Comparison of ENCODE assay signal across 37 cellular contexts in the genomic region with DNA sequence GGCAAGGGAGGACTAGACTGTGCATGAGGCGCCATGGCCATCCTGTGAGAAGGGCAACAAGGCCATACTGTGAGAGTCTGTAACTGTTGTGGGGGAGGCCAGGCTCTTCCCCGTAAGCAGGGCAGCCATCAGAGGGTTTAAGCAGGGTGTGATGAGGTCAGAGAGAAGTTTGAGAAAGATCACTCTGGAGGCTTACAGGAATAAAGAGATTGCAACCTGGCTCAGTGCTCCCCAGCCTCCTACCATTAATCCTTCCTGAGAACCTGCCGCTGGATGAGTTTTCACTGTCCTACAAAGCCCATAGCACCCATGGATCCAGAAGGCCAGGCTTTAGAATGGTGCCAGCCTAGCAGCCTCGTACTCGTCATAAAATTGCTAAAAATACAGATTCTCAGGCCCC.
"Had no signal": no experiment of that assay in that cellular context is flagged by ENCODE, and none has a peak within 500 bp of the region (broad histone marks: within the 10 kb centered on the region; RNA-seq: fewer than 3 reads in every experiment).

No MANE protein-coding gene starts in this region.

- FAIRE-seq: astrocyte, TTC549 had no signal

- DNase-seq: activated CD4-positive, alpha-beta memory T cell treated with anti-CD3 and anti-CD28 coated beads for 36 hours; activated CD4-positive, alpha-beta T cell treated with anti-CD3 and anti-CD28 coated beads for 4 hours; activated CD4-positive, alpha-beta T cell treated with anti-CD3 and anti-CD28 coated beads, Interleukin-2, amount 10 ng/mL, durations not matched to agents 24 days and 14 days; activated CD4-positive, alpha-beta T cell treated with anti-CD3 and anti-CD28 coated beads, Interleukin-2, amount 50 U/mL, for 1 hour; activated CD4-positive, alpha-beta T cell treated with anti-CD3 and anti-CD28 coated beads, Interleukin-2, amount 50 U/mL, for 4 hours; activated CD4-positive, CD25-positive, alpha-beta regulatory T cell; activated CD8-positive, alpha-beta memory T cell treated with anti-CD3 and anti-CD28 coated beads, Interleukin-2, amount 50 U/mL, for 4 hours; activated CD8-positive, alpha-beta T cell treated with anti-CD3 and anti-CD28 coated beads for 36 hours; activated effector memory CD4-positive, alpha-beta T cell treated with anti-CD3 and anti-CD28 coated beads, Interleukin-2, amount 50 U/mL, for 16 hours; activated gamma-delta T cell treated with Interleukin-2 at 50 U/mL for 16 hours; activated naive CD4-positive, alpha-beta T cell; activated naive CD4-positive, alpha-beta T cell treated with anti-CD3 and anti-CD28 coated beads for 36 hours; activated naive CD4-positive, alpha-beta T cell treated with anti-CD3 and anti-CD28 coated beads, Interleukin-2, amount 50 U/mL, for 16 hours; activated naive CD8-positive, alpha-beta T cell treated with anti-CD3 and anti-CD28 coated beads for 36 hours; activated T-cell treated with anti-CD3 and anti-CD28 coated beads for 4 hours; activated T-cell treated with anti-CD3 and anti-CD28 coated beads, Interleukin-2, amount 50 U/mL, for 1 hour; activated T-cell treated with anti-CD3 and anti-CD28 coated beads, Interleukin-2, amount 50 U/mL, for 4 hours; activated T-cell treated with anti-CD3 and anti-CD28 coated beads, Interleukin-2, amount 50 U/mL, for 72 hours; adrenal gland; amniotic stem cell; aorta; body of pancreas; brain microvascular endothelial cell; central memory CD4-positive, alpha-beta T cell; T-helper 2 cell; T-helper 9 cell had no signal

- H3K9me3 ChIP-seq: adrenal gland, body of pancreas, breast epithelium had no signal

- H3K27me3 ChIP-seq: adrenal gland, body of pancreas, breast epithelium had no signal

- H3K36me3 ChIP-seq: adrenal gland, brain microvascular endothelial cell, breast epithelium had no signal

- H3K36me3 Mint-ChIP-seq: activated CD4-positive, alpha-beta memory T cell treated with anti-CD3 and anti-CD28 coated beads for 36 hours; activated naive CD4-positive, alpha-beta T cell treated with anti-CD3 and anti-CD28 coated beads, Interleukin-2, amount 50 U/mL, for 72 hours; activated naive CD8-positive, alpha-beta T cell treated with anti-CD3 and anti-CD28 coated beads for 36 hours; WTC11 had no signal

- H3K27ac Mint-ChIP-seq: activated CD4-positive, alpha-beta memory T cell treated with anti-CD3 and anti-CD28 coated beads for 36 hours; activated CD4-positive, alpha-beta T cell treated with anti-CD3 and anti-CD28 coated beads, Interleukin-2, amount 10 ng/mL, durations not matched to agents 24 days and 14 days; activated CD8-positive, alpha-beta T cell treated with anti-CD3 and anti-CD28 coated beads for 36 hours; activated naive CD4-positive, alpha-beta T cell treated with anti-CD3 and anti-CD28 coated beads for 36 hours; activated naive CD8-positive, alpha-beta T cell treated with anti-CD3 and anti-CD28 coated beads for 36 hours; activated T-cell treated with anti-CD3 and anti-CD28 coated beads, Interleukin-2, amount 50 U/mL, for 72 hours; activated T-helper 17 cell treated with anti-CD3 and anti-CD28 coated beads, Interleukin-2, amount 50 U/mL, for 72 hours; T-helper 1 cell treated with Interleukin-12 subunit alpha and Interleukin-12 subunit beta and Interleukin-4 antibody, amounts not matched to agents 30 μg/mL and 1 μg/mL, for 36 hours; T-helper 2 cell treated with Interferon-gamma antibody and Interleukin-4, amounts not matched to agents 5 μg/mL and 100 μg/mL, for 36 hours had no signal

- H3K9me3 Mint-ChIP-seq: activated CD4-positive, alpha-beta memory T cell treated with anti-CD3 and anti-CD28 coated beads for 36 hours; activated CD4-positive, alpha-beta T cell treated with anti-CD3 and anti-CD28 coated beads, Interleukin-2, amount 10 ng/mL, durations not matched to agents 24 days and 14 days; activated CD8-positive, alpha-beta T cell treated with anti-CD3 and anti-CD28 coated beads for 36 hours; activated naive CD4-positive, alpha-beta T cell treated with anti-CD3 and anti-CD28 coated beads for 36 hours; activated naive CD4-positive, alpha-beta T cell treated with anti-CD3 and anti-CD28 coated beads, Interleukin-2, amount 50 U/mL, for 72 hours; activated naive CD8-positive, alpha-beta T cell treated with anti-CD3 and anti-CD28 coated beads for 36 hours; activated T-cell treated with anti-CD3 and anti-CD28 coated beads, Interleukin-2, amount 50 U/mL, for 4 hours; activated T-cell treated with anti-CD3 and anti-CD28 coated beads, Interleukin-2, amount 50 U/mL, for 72 hours; activated T-helper 1 cell treated with anti-CD3 and anti-CD28 coated beads, Interleukin-12 subunit alpha, Interleukin-12 subunit beta, Interleukin-2, Interleukin-4 antibody, amounts not matched to agents 30 ng/mL and 10 ng/mL and 1 ng/mL, durations not matched to agents 14 hours and 24 hours and 36 hours; activated T-helper 17 cell treated with anti-CD3 and anti-CD28 coated beads, Interleukin-2, amount 50 U/mL, for 72 hours; T-helper 1 cell treated with Interleukin-12 subunit alpha and Interleukin-12 subunit beta and Interleukin-4 antibody, amounts not matched to agents 30 μg/mL and 1 μg/mL, for 36 hours; T-helper 2 cell treated with Interferon-gamma antibody and Interleukin-4, amounts not matched to agents 5 μg/mL and 100 μg/mL, for 36 hours; WTC11 had no signal

- H3K4me3 Mint-ChIP-seq: activated CD4-positive, alpha-beta memory T cell treated with anti-CD3 and anti-CD28 coated beads for 36 hours; activated CD4-positive, alpha-beta T cell treated with anti-CD3 and anti-CD28 coated beads, Interleukin-2, amount 10 ng/mL, durations not matched to agents 24 days and 14 days; activated CD8-positive, alpha-beta T cell treated with anti-CD3 and anti-CD28 coated beads for 36 hours; activated naive CD4-positive, alpha-beta T cell treated with anti-CD3 and anti-CD28 coated beads for 36 hours; activated naive CD8-positive, alpha-beta T cell treated with anti-CD3 and anti-CD28 coated beads for 36 hours; activated T-cell treated with anti-CD3 and anti-CD28 coated beads, Interleukin-2, amount 50 U/mL, for 4 hours; activated T-cell treated with anti-CD3 and anti-CD28 coated beads, Interleukin-2, amount 50 U/mL, for 72 hours; activated T-helper 1 cell treated with anti-CD3 and anti-CD28 coated beads, Interleukin-12 subunit alpha, Interleukin-12 subunit beta, Interleukin-2, Interleukin-4 antibody, amounts not matched to agents 30 ng/mL and 10 ng/mL and 1 ng/mL, durations not matched to agents 14 hours and 24 hours and 36 hours; activated T-helper 17 cell treated with anti-CD3 and anti-CD28 coated beads, Interleukin-2, amount 50 U/mL, for 72 hours; T-helper 1 cell treated with Interleukin-12 subunit alpha and Interleukin-12 subunit beta and Interleukin-4 antibody, amounts not matched to agents 30 μg/mL and 1 μg/mL, for 36 hours; T-helper 2 cell treated with Interferon-gamma antibody and Interleukin-4, amounts not matched to agents 5 μg/mL and 100 μg/mL, for 36 hours; WTC11 had no signal

- ATAC-seq: activated CD4-positive, CD25-positive, alpha-beta regulatory T cell treated with anti-CD3 and anti-CD28 coated beads, Interleukin-2, amount 50 U/mL, for 24 hours; activated CD8-positive, alpha-beta T cell treated with anti-CD3 and anti-CD28 coated beads for 36 hours; activated naive CD4-positive, alpha-beta T cell treated with anti-CD3 and anti-CD28 coated beads, Interleukin-2, amount 50 U/mL, for 72 hours; activated T-cell treated with anti-CD3 and anti-CD28 coated beads, Interleukin-2, amount 50 U/mL, for 4 hours; activated T-cell treated with anti-CD3 and anti-CD28 coated beads, Interleukin-2, amount 50 U/mL, for 72 hours; activated T-helper 17 cell treated with anti-CD3 and anti-CD28 coated beads, Interleukin-2, amount 50 U/mL, for 72 hours; body of pancreas; WTC11 had no signal

- H3K4me3 ChIP-seq: adrenal gland, body of pancreas, breast epithelium had no signal

- H3K27ac ChIP-seq: adrenal gland, body of pancreas, brain microvascular endothelial cell, breast epithelium, VCaP had no signal

- H3K27me3 Mint-ChIP-seq: activated CD4-positive, alpha-beta memory T cell treated with anti-CD3 and anti-CD28 coated beads for 36 hours; activated CD8-positive, alpha-beta T cell treated with anti-CD3 and anti-CD28 coated beads for 36 hours; activated naive CD8-positive, alpha-beta T cell treated with anti-CD3 and anti-CD28 coated beads for 36 hours had no signal

- H3K4me1 ChIP-seq: adrenal gland, body of pancreas, breast epithelium had no signal

- H3K4me1 Mint-ChIP-seq: activated CD4-positive, alpha-beta T cell treated with anti-CD3 and anti-CD28 coated beads, Interleukin-2, amount 10 ng/mL, durations not matched to agents 24 days and 14 days; activated naive CD8-positive, alpha-beta T cell treated with anti-CD3 and anti-CD28 coated beads for 36 hours; activated T-helper 17 cell treated with anti-CD3 and anti-CD28 coated beads, Interleukin-2, amount 50 U/mL, for 72 hours; WTC11 had no signal
